15 cellular contexts compared by ENCODE assay signal in the genomic region with DNA sequence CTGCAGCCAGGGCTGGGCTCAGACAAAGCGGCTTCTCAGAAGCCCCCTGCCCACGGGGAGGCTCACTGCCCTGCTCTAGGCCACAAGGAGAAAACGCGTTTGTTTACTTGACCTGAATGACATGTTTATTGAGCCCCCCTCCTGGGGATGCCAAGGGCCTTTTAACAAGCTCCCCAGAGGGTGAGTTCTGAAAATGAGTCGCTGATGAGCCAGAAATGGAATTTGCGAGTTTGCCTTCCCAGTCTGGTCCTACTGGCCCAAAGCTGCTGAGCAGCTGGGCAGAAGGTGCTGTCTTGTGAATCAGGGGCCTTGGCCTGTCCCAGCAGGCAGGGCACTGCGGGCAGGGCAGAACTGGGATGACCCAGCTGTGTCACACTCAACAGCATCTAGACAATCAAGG.
DNase-seq lines count a peak whose midpoint lies in the region; ATAC-seq, FAIRE-seq and TF ChIP-seq lines count a peak whose summit lies in the region.
"Had no signal": no experiment of that assay in that cellular context is flagged by ENCODE, and none has a peak within 500 bp of the region (broad histone marks: within the 10 kb centered on the region; RNA-seq: fewer than 3 reads in every experiment).

No MANE protein-coding gene starts in this region.

- TF ChIP-seq RAD21 in H1 (IDR thresholded peaks at IDR 0.05 in 1 of 2, conservative IDR thresholded peaks at IDR 0.05 in 1 of 2; ENCODE audit: low read depth in 2 of 2, low read length in 2 of 2): no peak

- H2BK5ac ChIP-seq in H1 (ENCODE audit: low read depth, low read length): no peak overlapping the region

- no peak for TF ChIP-seq EP300 in H1 (IDR thresholded peaks at IDR 0.05; ENCODE audit: borderline replicate concordance in 1 of 2, low read depth in 2 of 2, low read length in 2 of 2)

- no peak overlapping the region for H4K8ac ChIP-seq in H1 (ENCODE audit: extremely low read depth, insufficient read depth, low read length)

- H2BK12ac ChIP-seq in H1 (ENCODE audit: low read depth, low read length): no peak overlapping the region

- H2BK15ac ChIP-seq in H1 (ENCODE audit: low read length): no peak overlapping the region

- H4K5ac ChIP-seq in H1 (ENCODE audit: insufficient read length, low read depth, low read length): no peak overlapping the region

- no peaks in the 10 kb centered on the region for H3K4me1 ChIP-seq in HEK293 (ENCODE audit: control insufficient read depth, insufficient read depth, low read length)
- no peaks in the 10 kb centered on the region for H3K4me1 ChIP-seq in H1 (replicated peaks in 1 of 4; ENCODE audit: control insufficient read depth in 3 of 4, insufficient read depth in 4 of 4, low read length in 3 of 4)
- H3K4me1 ChIP-seq in osteoblast (ENCODE audit: insufficient read depth, low read length): peaks cover 8% of the 10 kb centered on the region
- no peaks in the 10 kb centered on the region for H3K4me1 ChIP-seq in heart left ventricle
- H3K4me1 ChIP-seq: BLaER1 had no signal

- no peak overlapping the region for H3K18ac ChIP-seq in H1 (ENCODE audit: extremely low read depth, low read length)

- H4K91ac ChIP-seq in H1 (replicated peaks; ENCODE audit: insufficient read length, low read length): no peak overlapping the region

- H3K9ac ChIP-seq in H1 (replicated peaks in 1 of 4; ENCODE audit: extremely low read depth in 1 of 4, low read depth in 3 of 4, low read length in 3 of 4): no peak overlapping the region
- H3K9ac ChIP-seq: BLaER1 had no signal

- H3K79me2 ChIP-seq in H1 (ENCODE audit: control insufficient read depth in 1 of 2, insufficient read depth in 2 of 2, low read length in 2 of 2): no peaks in the 10 kb centered on the region
- H3K79me2 ChIP-seq in osteoblast (ENCODE audit: insufficient read depth, low read length): no peaks in the 10 kb centered on the region

- no peak for TF ChIP-seq CTCF in HEK293 (tag by site-specific recombination; IDR thresholded peaks at IDR 0.05)
- TF ChIP-seq CTCF in H1 (IDR thresholded peaks at IDR 0.05; ENCODE audit: control extremely low read depth in 1 of 3, insufficient read depth in 1 of 3, low read depth in 1 of 3, low read length in 3 of 3): no peak
- TF ChIP-seq CTCF in osteoblast (IDR thresholded peaks at IDR 0.05; ENCODE audit: extremely low read depth, low read depth, low read length): no peak
- no peak for TF ChIP-seq CTCF in heart left ventricle (IDR thresholded peaks at IDR 0.05)

- H3K4ac ChIP-seq in H1 (replicated peaks; ENCODE audit: insufficient read length, low read depth, low read length): peak overlapping the region; percentile 49

- no peak overlapping the region for H3K23ac ChIP-seq in H1 (ENCODE audit: insufficient read length)

- H2AK5ac ChIP-seq in H1 (ENCODE audit: low read depth, low read length): no peak overlapping the region

- TF ChIP-seq POLR2A in H1 (IDR thresholded peaks at IDR 0.05; ENCODE audit: control extremely low read depth in 1 of 2, low read depth in 2 of 2, low read length in 2 of 2) (no peak), heart left ventricle (IDR thresholded peaks at IDR 0.05) (no peak)

- no peak overlapping the region for H3K27ac ChIP-seq in HEK293 (ENCODE audit: extremely low read depth, low read depth, low read length)
- H3K27ac ChIP-seq in H1 (ENCODE audit: low read depth, low read length): no peak overlapping the region
- H3K27ac ChIP-seq in osteoblast (ENCODE audit: low read depth, low read length): no peak overlapping the region
- no peak overlapping the region for H3K27ac ChIP-seq in heart left ventricle
- H3K27ac ChIP-seq: BLaER1, PC-9 had no signal

- peak; percentile 43 for DNase-seq in EH (ENCODE audit: low read depth)
- DNase-seq in H1 (ENCODE audit: low read depth in 1 of 2, low spot score in 2 of 2): no peak
- DNase-seq in osteoblast (ENCODE audit: insufficient read length, low spot score, missing footprints): peak; percentile 18
- no peak for DNase-seq in heart left ventricle
- no peak for DNase-seq in stimulated activated CD4-positive, alpha-beta T cell treated with anti-CD3 and anti-CD28 coated beads, Interleukin-2, amount 100 ng/mL, for 48 hours
- no peak for DNase-seq in SKM-1 treated with dmso at 0.1 percent for 144 hours (lab: John Stamatoyannopoulos, UW; ENCODE audit: unreplicated experiment)
- DNase-seq: IMR-90, NCI-H146, NCI-H2107, PC-9, T-cell had no signal

- H3K9me3 ChIP-seq in HEK293 (ENCODE audit: control insufficient read depth, insufficient read depth, low read depth, low read length) (no peaks in the 10 kb centered on the region), H1 (ENCODE audit: insufficient read depth in 2 of 2, low read depth in 1 of 2, low read length in 1 of 2) (peaks cover 0 to 11% of the 10 kb centered on the region in 2 experiments; a peak in 1 of 4 replicates), osteoblast (ENCODE audit: low read depth, low read length) (peaks cover 4% of the 10 kb centered on the region), heart left ventricle (peaks cover 0 to 13% (median 6%) of the 10 kb centered on the region in 12 donors)

- intact Hi-C loops in heart left ventricle (cut with DNase I): no loop called here

- H2BK20ac ChIP-seq in H1 (ENCODE audit: low read length): no peak overlapping the region

- H3K56ac ChIP-seq in H1 (replicated peaks; ENCODE audit: insufficient read length, low read depth, low read length): no peak overlapping the region

- 81% methylated on average over 7 of the region's 7 CpGs; no CpG with 5 or more reads in 1 of the 2 experiments for WGBS in H1 (ENCODE audit: extremely low coverage in 1 of 2, insufficient coverage in 1 of 2, insufficient read length in 1 of 2, insufficient replicate concordance in 2 of 2, low coverage in 1 of 2, low lambda C conversion rate in 2 of 2, missing lambda C conversion rate in 1 of 2), 2 experiments
- 61 to 70% (median 68%) methylated on average over 7 of the region's 7 CpGs for WGBS in heart left ventricle, 4 donors

- H3K4me2 ChIP-seq in H1 (ENCODE audit: insufficient read depth in 1 of 2, low read depth in 2 of 2, low read length in 2 of 2) (no peak overlapping the region), osteoblast (ENCODE audit: insufficient read depth, low read length) (no peak overlapping the region)
- H3K4me2 ChIP-seq: BLaER1, GM23338, PC-9 had no signal

- H3K36me3 ChIP-seq in HEK293 (ENCODE audit: control insufficient read depth in 2 of 2, insufficient read depth in 1 of 2, low read length in 2 of 2) (no peaks in the 10 kb centered on the region), H1 (ENCODE audit: control insufficient read depth in 2 of 4, insufficient read depth in 4 of 4, low read length in 3 of 4) (no peaks in the 10 kb centered on the region), osteoblast (ENCODE audit: insufficient read depth, low read length) (no peaks in the 10 kb centered on the region), heart left ventricle (no peaks in the 10 kb centered on the region)
- H3K36me3 ChIP-seq: BLaER1 had no signal

- CTCF ChIA-PET in HEK293 (lab: Yijun Ruan, JAX): interaction anchor here (1.5 to 2.0 kb wide), 2 partner anchors 11 to 93 kb away, joined by 4 to 8 read pairs; no protein-coding TSS in a partner anchor
- CTCF ChIA-PET in H1 (lab: Charles Lee; ENCODE audit: partially characterized antibody): interaction anchor here (1.1 to 3.1 kb wide), 4 partner anchors 11 to 195 kb away, joined by 3 to 15 read pairs (median 4); no protein-coding TSS in a partner anchor

- H4K20me1 ChIP-seq in H1 (replicated peaks in 1 of 2; ENCODE audit: control insufficient read depth in 1 of 2, insufficient read depth in 2 of 2, low read length in 2 of 2): no peaks in the 10 kb centered on the region
- no peaks in the 10 kb centered on the region for H4K20me1 ChIP-seq in osteoblast (ENCODE audit: insufficient read depth, low read length)
- H4K20me1 ChIP-seq: BLaER1 had no signal

- no peak for ATAC-seq in heart left ventricle
- ATAC-seq: GM23338, T-cell had no signal

- FAIRE-seq in H1 (lab: Jason Lieb, UNC): no peak
- FAIRE-seq: GM12891 had no signal

- no peaks in the 10 kb centered on the region for H3K23me2 ChIP-seq in H1 (ENCODE audit: low read depth, low read length)

- H3K14ac ChIP-seq in H1 (ENCODE audit: insufficient read length): no peak overlapping the region

- H3K27me3 ChIP-seq in H1 (replicated peaks in 1 of 4; ENCODE audit: control insufficient read depth in 3 of 4, extremely low read depth in 1 of 4, insufficient read depth in 3 of 4, low read length in 3 of 4): no peaks in the 10 kb centered on the region
- peaks cover 11% of the 10 kb centered on the region for H3K27me3 ChIP-seq in osteoblast (ENCODE audit: insufficient read depth, low read length)
- peaks cover 0 to 16% (median 0%) of the 10 kb centered on the region in 9 donors for H3K27me3 ChIP-seq in heart left ventricle
- H3K27me3 ChIP-seq: BLaER1 had no signal

- H3K79me1 ChIP-seq in H1 (ENCODE audit: low read depth, low read length): no peaks in the 10 kb centered on the region

- H2AFZ ChIP-seq in H1 (ENCODE audit: low read length) (no peak overlapping the region), osteoblast (ENCODE audit: low read length) (no peak overlapping the region)
- H2AFZ ChIP-seq: GM23338, PC-9 had no signal

- H2BK120ac ChIP-seq in H1 (replicated peaks; ENCODE audit: low read depth, low read length): no peak overlapping the region

- POLR2A ChIA-PET in HEK293 (lab: Yijun Ruan, JAX) (no interaction called here), H1 (lab: Charles Lee; ENCODE audit: partially characterized antibody) (no interaction called here)

- no peak overlapping the region for H3K4me3 ChIP-seq in HEK293 (ENCODE audit: low read depth, low read length)
- H3K4me3 ChIP-seq in H1 (ENCODE audit: extremely low read depth in 1 of 4, insufficient read depth in 2 of 4, low read depth in 3 of 4, low read length in 4 of 4): no peak overlapping the region
- H3K4me3 ChIP-seq in osteoblast (ENCODE audit: insufficient read depth, low read length): no peak overlapping the region
- no peak overlapping the region for H3K4me3 ChIP-seq in heart left ventricle
- H3K4me3 ChIP-seq: BLaER1, GM23338, PC-9 had no signal

TF ChIP-seq in HEK293, 187 proteins besides CTCF, POLR2A, EP300 and RAD21:
- TF ChIP-seq ZIC2 (tag by site-specific recombination; IDR thresholded peaks at IDR 0.05) (peak; percentile 84), GLIS1 (tag by site-specific recombination; IDR thresholded peaks at IDR 0.05) (peak; percentile 51), ZNF555 (tag by site-specific recombination; conservative IDR thresholded peaks at IDR 0.05) (no peak)
TF ChIP-seq in HEK293: peak in this region for 2.

TF ChIP-seq in H1, 55 proteins besides CTCF, POLR2A, EP300 and RAD21 (continues in another document):
- TF ChIP-seq SP1 (IDR thresholded peaks at IDR 0.05; ENCODE audit: low read depth, low read length) (no peak), CEBPB (IDR thresholded peaks at IDR 0.05; ENCODE audit: low read depth, low read length) (no peak), SP2 (IDR thresholded peaks at IDR 0.05; ENCODE audit: low read length) (no peak), CTBP2 (IDR thresholded peaks at IDR 0.05; ENCODE audit: borderline replicate concordance, insufficient read depth, insufficient read length, low read length) (no peak), RFX5 (IDR thresholded peaks at IDR 0.05; ENCODE audit: borderline replicate concordance, low read depth, low read length) (no peak)

Comparison
In these comparisons a context has a peak if more than half of its experiments do, and no peak if none do; other contexts are left out.
1. DNase-seq: peak in EH (single experiment) and osteoblast (single experiment); none in H1 (0 of 2), heart left ventricle (0 of 5), stimulated activated CD4-positive, alpha-beta T cell treated with anti-CD3 and anti-CD28 coated beads, Interleukin-2, amount 100 ng/mL, for 48 hours (0 of 2) and SKM-1 treated with dmso at 0.1 percent for 144 hours (single experiment).